8 cellular contexts compared by ENCODE assay signal in genomic region chr16:87809150-87809902, GRCh38. TPM values are rescaled to one million over a fixed set of nuclear protein-coding genes. Genes with fewer than 3 reads are reported as not detected.
DNase-seq lines count a peak whose midpoint lies in the region; ATAC-seq and TF ChIP-seq lines count a peak whose summit lies in the region.

No MANE protein-coding gene starts in this region.

- 61 to 82% methylated on average over 4 to 12 of the region's 15 CpGs for WGBS in gastroesophageal sphincter (ENCODE audit: low coverage in 1 of 2), 2 donors

- TF ChIP-seq CTCF in brain microvascular endothelial cell (IDR thresholded peaks at IDR 0.05; ENCODE audit: low read depth, low read length, missing control alignments) (no peak), gastroesophageal sphincter (IDR thresholded peaks at IDR 0.05) (no peak)

- TF ChIP-seq EP300 in gastroesophageal sphincter (IDR thresholded peaks at IDR 0.05) = no peak

- H3K27ac Mint-ChIP-seq in activated CD4-positive, alpha-beta memory T cell treated with anti-CD3 and anti-CD28 coated beads for 36 hours = no peak overlapping the region
- no peak overlapping the region for H3K27ac Mint-ChIP-seq in activated CD4-positive, alpha-beta memory T cell treated with anti-CD3 and anti-CD28 coated beads, Interleukin-2, amount 10 ng/mL, durations not matched to agents 7 days and 5 days
- H3K27ac Mint-ChIP-seq in stimulated activated naive CD8-positive, alpha-beta T cell treated with anti-CD3 and anti-CD28 coated beads, Interleukin-15, Interleukin-2, amounts not matched to agents 100 ng/mL and 50 ng/mL, for 24 hours = no peak overlapping the region

- peaks cover 0 to 20% (median 8%) of the 10 kb centered on the region in 3 donors for H3K4me1 ChIP-seq in gastroesophageal sphincter

- no peak for TF ChIP-seq POLR2A in gastroesophageal sphincter (IDR thresholded peaks at IDR 0.05)

- H3K27ac ChIP-seq in brain microvascular endothelial cell (no peak overlapping the region), gastroesophageal sphincter (no peak overlapping the region)

- no peak overlapping the region for H3K4me3 Mint-ChIP-seq in activated CD4-positive, alpha-beta memory T cell treated with anti-CD3 and anti-CD28 coated beads for 36 hours
- H3K4me3 Mint-ChIP-seq in activated CD4-positive, alpha-beta memory T cell treated with anti-CD3 and anti-CD28 coated beads, Interleukin-2, amount 10 ng/mL, durations not matched to agents 7 days and 5 days = no peak overlapping the region
- H3K4me3 Mint-ChIP-seq in stimulated activated naive CD8-positive, alpha-beta T cell treated with anti-CD3 and anti-CD28 coated beads, Interleukin-15, Interleukin-2, amounts not matched to agents 100 ng/mL and 50 ng/mL, for 24 hours = peak overlapping the region; percentile 1

- in situ Hi-C loops in brain microvascular endothelial cell (cut with HindIII; ENCODE audit: low pct_ligation_motif_present, low sequenced_read_pairs) = no loop called here

- peaks cover 23% of the 10 kb centered on the region for H3K4me1 Mint-ChIP-seq in activated CD4-positive, alpha-beta memory T cell treated with anti-CD3 and anti-CD28 coated beads for 36 hours (ENCODE audit: low read depth)
- H3K4me1 Mint-ChIP-seq in activated CD4-positive, alpha-beta memory T cell treated with anti-CD3 and anti-CD28 coated beads, Interleukin-2, amount 10 ng/mL, durations not matched to agents 7 days and 5 days = peaks cover 41% of the 10 kb centered on the region
- H3K4me1 Mint-ChIP-seq in stimulated activated naive CD8-positive, alpha-beta T cell treated with anti-CD3 and anti-CD28 coated beads, Interleukin-15, Interleukin-2, amounts not matched to agents 100 ng/mL and 50 ng/mL, for 24 hours (ENCODE audit: low read depth) = peaks cover 52% of the 10 kb centered on the region

- intact Hi-C loops in activated CD4-positive, alpha-beta memory T cell treated with anti-CD3 and anti-CD28 coated beads for 36 hours (cut with micrococcal nuclease) = no loop called here

- H3K36me3 Mint-ChIP-seq in activated CD4-positive, alpha-beta memory T cell treated with anti-CD3 and anti-CD28 coated beads for 36 hours = peaks cover 2% of the 10 kb centered on the region
- H3K36me3 Mint-ChIP-seq in activated CD4-positive, alpha-beta memory T cell treated with anti-CD3 and anti-CD28 coated beads, Interleukin-2, amount 10 ng/mL, durations not matched to agents 7 days and 5 days (ENCODE audit: low read depth) = no peaks in the 10 kb centered on the region
- no peaks in the 10 kb centered on the region for H3K36me3 Mint-ChIP-seq in stimulated activated naive CD8-positive, alpha-beta T cell treated with anti-CD3 and anti-CD28 coated beads, Interleukin-15, Interleukin-2, amounts not matched to agents 100 ng/mL and 50 ng/mL, for 24 hours (ENCODE audit: low read depth)

- DNase-seq in activated CD4-positive, alpha-beta memory T cell treated with anti-CD3 and anti-CD28 coated beads for 36 hours = peak; percentile 28
- no peak for DNase-seq in activated CD4-positive, alpha-beta memory T cell treated with anti-CD3 and anti-CD28 coated beads, Interleukin-2, amount 10 ng/mL, durations not matched to agents 7 days and 5 days
- DNase-seq in NAMALWA (ENCODE audit: low spot score) (peak; percentile 94), brain microvascular endothelial cell (no peak)
- no peak for DNase-seq in activated CD4-positive, alpha-beta T cell treated with anti-CD3 and anti-CD28 coated beads for 1 hour

- H3K27me3 ChIP-seq in brain microvascular endothelial cell (replicated peaks) (no peaks in the 10 kb centered on the region), gastroesophageal sphincter (peaks cover 3% of the 10 kb centered on the region)

- ATAC-seq in HG02759 (IDR thresholded peaks at IDR 0.05; ENCODE audit: unreplicated experiment) (peak; percentile 57), gastroesophageal sphincter (no peak)

- H3K36me3 ChIP-seq in brain microvascular endothelial cell (replicated peaks) (no peaks in the 10 kb centered on the region), gastroesophageal sphincter (no peaks in the 10 kb centered on the region)

- no peak overlapping the region for H3K4me3 ChIP-seq in brain microvascular endothelial cell (ENCODE audit: low read depth, low read length)
- H3K4me3 ChIP-seq in gastroesophageal sphincter = no peak overlapping the region

- no peaks in the 10 kb centered on the region for H3K9me3 ChIP-seq in gastroesophageal sphincter

- no peaks in the 10 kb centered on the region for H3K27me3 Mint-ChIP-seq in activated CD4-positive, alpha-beta memory T cell treated with anti-CD3 and anti-CD28 coated beads for 36 hours
- peaks cover 7% of the 10 kb centered on the region for H3K27me3 Mint-ChIP-seq in activated CD4-positive, alpha-beta memory T cell treated with anti-CD3 and anti-CD28 coated beads, Interleukin-2, amount 10 ng/mL, durations not matched to agents 7 days and 5 days
- H3K27me3 Mint-ChIP-seq in stimulated activated naive CD8-positive, alpha-beta T cell treated with anti-CD3 and anti-CD28 coated beads, Interleukin-15, Interleukin-2, amounts not matched to agents 100 ng/mL and 50 ng/mL, for 24 hours = no peaks in the 10 kb centered on the region

- POLR2A ChIA-PET in activated CD4-positive, alpha-beta memory T cell treated with anti-CD3 and anti-CD28 coated beads for 36 hours (lab: Charles Lee) = no interaction called here
- POLR2A ChIA-PET in activated CD4-positive, alpha-beta memory T cell treated with anti-CD3 and anti-CD28 coated beads, Interleukin-2, amount 10 ng/mL, durations not matched to agents 7 days and 5 days (lab: Charles Lee) = interaction anchor here (1.1 kb wide), 1 partner anchor 28 kb away, joined by 3 read pairs; no protein-coding TSS in a partner anchor

- H3K9me3 Mint-ChIP-seq in activated CD4-positive, alpha-beta memory T cell treated with anti-CD3 and anti-CD28 coated beads for 36 hours = no peaks in the 10 kb centered on the region
- H3K9me3 Mint-ChIP-seq in activated CD4-positive, alpha-beta memory T cell treated with anti-CD3 and anti-CD28 coated beads, Interleukin-2, amount 10 ng/mL, durations not matched to agents 7 days and 5 days = no peaks in the 10 kb centered on the region
- H3K9me3 Mint-ChIP-seq in stimulated activated naive CD8-positive, alpha-beta T cell treated with anti-CD3 and anti-CD28 coated beads, Interleukin-15, Interleukin-2, amounts not matched to agents 100 ng/mL and 50 ng/mL, for 24 hours = no peaks in the 10 kb centered on the region

- CTCF ChIA-PET in activated CD4-positive, alpha-beta memory T cell treated with anti-CD3 and anti-CD28 coated beads for 36 hours (lab: Charles Lee) = interaction anchor here (0.9 to 3.8 kb wide), 2 partner anchors 30 kb away, joined by 3 to 20 read pairs; no protein-coding TSS in a partner anchor
- CTCF ChIA-PET in activated CD4-positive, alpha-beta memory T cell treated with anti-CD3 and anti-CD28 coated beads, Interleukin-2, amount 10 ng/mL, durations not matched to agents 7 days and 5 days (lab: Charles Lee) = interaction anchor here (1.3 kb wide), 1 partner anchor 62 kb away, joined by 3 read pairs; no protein-coding TSS in a partner anchor

RNA-seq across cellular contexts. Expression of gene KLHDC4, which starts 43.5 kb away (rescaled TPM):
- total RNA-seq in activated CD4-positive, alpha-beta memory T cell treated with anti-CD3 and anti-CD28 coated beads for 36 hours = 10 to 100 TPM; 65.9 to 70.2 TPM
- 10 to 100 TPM; 82.1 to 84.9 TPM for total RNA-seq in activated CD4-positive, alpha-beta memory T cell treated with anti-CD3 and anti-CD28 coated beads, Interleukin-2, amount 10 ng/mL, durations not matched to agents 7 days and 5 days
- 10 to 100 TPM in 3 of 4 donors, 1 to 10 TPM in 1; 9.8 to 33.8 (median 24.4) TPM for total RNA-seq in gastroesophageal sphincter

RNA-seq across cellular contexts. Expression of gene SLC7A5, which starts 60.0 kb away (rescaled TPM):
- 100 to 1,000 TPM; 262 TPM for total RNA-seq in activated CD4-positive, alpha-beta memory T cell treated with anti-CD3 and anti-CD28 coated beads for 36 hours
- total RNA-seq in activated CD4-positive, alpha-beta memory T cell treated with anti-CD3 and anti-CD28 coated beads, Interleukin-2, amount 10 ng/mL, durations not matched to agents 7 days and 5 days = 100 to 1,000 TPM; 178 to 187 TPM
- 10 to 100 TPM in 1 of 4 donors, 1 to 10 TPM in 3; 3.1 to 10.4 (median 6.0) TPM for total RNA-seq in gastroesophageal sphincter

Comparison
In these comparisons a context has a peak if more than half of its experiments do, and no peak if none do; other contexts are left out.
1. DNase-seq: peak in activated CD4-positive, alpha-beta memory T cell treated with anti-CD3 and anti-CD28 coated beads for 36 hours (single experiment) and NAMALWA (single experiment); none in activated CD4-positive, alpha-beta memory T cell treated with anti-CD3 and anti-CD28 coated beads, Interleukin-2, amount 10 ng/mL, durations not matched to agents 7 days and 5 days (single experiment), activated CD4-positive, alpha-beta T cell treated with anti-CD3 and anti-CD28 coated beads for 1 hour (single experiment) and brain microvascular endothelial cell (single experiment).
2. RNA of gene SLC7A5, which starts 60.0 kb away (total RNA-seq): 262 TPM in activated CD4-positive, alpha-beta memory T cell treated with anti-CD3 and anti-CD28 coated beads for 36 hours and 178 to 187 TPM in activated CD4-positive, alpha-beta memory T cell treated with anti-CD3 and anti-CD28 coated beads, Interleukin-2, amount 10 ng/mL, durations not matched to agents 7 days and 5 days; 3.1 to 10.4 TPM in gastroesophageal sphincter; every median in the first group is over 10 times any median in the second.